ENCODE assay signal across 9 cellular contexts in genomic region chr3:186619787-186620212, GRCh38. TPM values are rescaled to one million over a fixed set of nuclear protein-coding genes. Genes with fewer than 3 reads are reported as not detected.
"Had no signal": no experiment of that assay in that cellular context is flagged by ENCODE, and none has a peak within 500 bp of the region (broad histone marks: within the 10 kb centered on the region; RNA-seq: fewer than 3 reads in every experiment).

No MANE protein-coding gene starts in this region.

- FAIRE-seq: G401.6, GM12878, GM12891, GM12892, GM18507, GM19239 had no signal

- ATAC-seq: GM12878 had no signal

- DNase-seq: GDM1, GF-D8 had no signal

- H3K4me3 ChIP-seq: GM12878 had no signal

RNA-seq across cellular contexts. Expression of gene AHSG, which starts 6.9 kb away (rescaled TPM):
- total RNA-seq: G401 had no signal

RNA-seq across cellular contexts. Expression of gene FETUB, which starts 20.4 kb away (rescaled TPM):
- total RNA-seq: G401, GM12878 had no signal
- polyA plus RNA-seq: GM12878 had no signal

RNA-seq across cellular contexts. Expression of gene HRG, which starts 46.0 kb away (rescaled TPM):
- total RNA-seq: G401 had no signal
- polyA plus RNA-seq: GM12878 had no signal
